In the genomic region with DNA sequence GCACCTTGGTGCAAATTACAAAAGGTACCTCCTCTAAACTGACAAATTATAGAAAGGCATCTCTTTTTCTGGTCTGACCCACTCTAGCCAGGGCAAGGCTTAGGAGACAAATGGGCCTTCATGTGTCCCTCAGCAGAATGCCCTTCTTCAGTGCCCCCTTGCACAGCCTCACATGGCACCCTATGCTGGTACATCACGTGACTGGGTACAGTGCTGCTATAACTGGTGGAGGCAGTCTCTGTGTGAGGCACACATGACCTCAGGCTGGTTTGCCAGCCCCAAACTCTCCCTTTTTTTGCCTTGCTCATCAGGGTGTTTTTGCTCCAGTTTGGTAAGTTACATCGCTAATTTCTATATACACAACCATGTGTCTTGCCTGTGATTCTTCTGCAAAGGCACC, we compare ENCODE assay signal across 13 cellular contexts. TPM values are rescaled to one million over a fixed set of nuclear protein-coding genes. Genes with fewer than 3 reads are reported as not detected.
"Had no signal": no experiment of that assay in that cellular context is flagged by ENCODE, and none has a peak within 500 bp of the region (broad histone marks: within the 10 kb centered on the region; RNA-seq: fewer than 3 reads in every experiment).

No MANE protein-coding gene starts in this region.

- H3K27ac ChIP-seq: cardiac muscle cell, colonic mucosa, ovary had no signal

- H3K4me2 ChIP-seq: smooth muscle cell had no signal

- H3K4me3 ChIP-seq: cardiac muscle cell, colonic mucosa, ovary, smooth muscle cell had no signal

- DNase-seq: activated B cell treated with CpG ODN at 0.5 μM for 24 hours; activated CD4-positive, alpha-beta T cell treated with anti-CD3 and anti-CD28 coated beads, Interleukin-2, amount 10 ng/mL, durations not matched to agents 24 days and 14 days; activated naive CD4-positive, alpha-beta T cell; colonic mucosa; effector CD8-positive, alpha-beta T cell; glutamatergic neuron; left colon; ovary; stimulated activated naive B cell treated with anti-CD40 and anti-IgM and Interleukin-4, amounts not matched to agents 10 μg/mL and 1 μg/mL and 100 μg/mL, for 72 hours; T-helper 17 cell had no signal

- H3K36me3 ChIP-seq: cardiac muscle cell, colonic mucosa, ovary had no signal

- H3K9me3 ChIP-seq: colonic mucosa, ovary had no signal

- H3K27me3 ChIP-seq: colonic mucosa, ovary had no signal

RNA-seq across cellular contexts. Expression of gene CLEC3B, which starts 3.1 kb away (rescaled TPM):
- total RNA-seq: activated B cell treated with CpG ODN at 0.5 μM for 24 hours; activated CD4-positive, alpha-beta T cell treated with anti-CD3 and anti-CD28 coated beads, Interleukin-2, amount 10 ng/mL, durations not matched to agents 24 days and 14 days; activated T-helper 1 cell treated with anti-CD3 and anti-CD28 coated beads, Interleukin-12 subunit alpha, Interleukin-12 subunit beta, Interleukin-2, Interleukin-4 antibody, amounts not matched to agents 30 ng/mL and 10 ng/mL and 1 ng/mL, durations not matched to agents 14 hours and 24 hours and 36 hours; smooth muscle cell had no signal
- polyA plus RNA-seq: smooth muscle cell had no signal
